ENCODE assay signal across 1 cellular context in the genomic region with DNA sequence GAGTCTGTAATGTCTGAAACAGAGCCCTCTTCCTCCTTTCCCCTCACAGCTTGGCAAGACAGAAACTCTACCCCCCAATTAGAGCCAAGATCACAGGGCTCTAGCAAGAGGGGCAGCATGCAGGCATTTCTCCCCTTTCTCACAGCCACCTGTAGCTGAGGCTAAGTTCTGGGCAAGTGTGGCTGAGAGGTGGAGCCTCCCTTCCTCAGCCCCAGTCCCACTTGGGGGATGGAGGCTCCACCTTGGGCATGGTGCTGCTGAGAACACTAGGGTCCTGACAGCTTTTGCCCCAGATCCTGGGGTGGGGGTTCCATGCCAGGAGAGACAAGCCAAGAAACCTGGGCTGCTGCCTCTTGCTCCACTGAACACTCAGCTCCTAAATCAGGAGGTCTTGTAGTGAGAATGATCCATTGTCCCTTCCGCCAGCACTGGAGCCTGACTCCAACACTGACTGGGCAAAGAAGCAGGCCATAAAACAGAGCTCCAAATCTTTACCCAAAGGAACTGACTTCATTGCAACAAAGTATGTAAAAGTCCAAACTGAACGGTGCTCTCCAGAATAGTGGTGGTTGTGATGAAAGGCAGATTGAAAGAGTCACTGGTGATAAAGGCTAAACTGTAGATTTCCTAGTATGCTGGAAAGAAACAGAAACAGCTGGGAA.
TF ChIP-seq lines count a peak whose summit lies in the region.

No MANE protein-coding gene starts in this region.

TF ChIP-seq in GM23338, 12 proteins besides CTCF, POLR2A, EP300 and RAD21:
- TF ChIP-seq JUNB (IDR thresholded peaks at IDR 0.05; ENCODE audit: unreplicated experiment) (no peak), NANOG (IDR thresholded peaks at IDR 0.05; ENCODE audit: borderline replicate concordance) (no peak), ZNF462 (CRISPR knock-in tag; IDR thresholded peaks at IDR 0.05) (no peak), POLR2AphosphoS5 (IDR thresholded peaks at IDR 0.05; ENCODE audit: low read depth) (no peak), ZNF331 (CRISPR knock-in tag; IDR thresholded peaks at IDR 0.05; ENCODE audit: low read depth) (no peak), ZNF114 (CRISPR knock-in tag; IDR thresholded peaks at IDR 0.05) (no peak), EZH2 (IDR thresholded peaks at IDR 0.05; ENCODE audit: low read depth, unreplicated experiment) (no peak), EZH2phosphoT487 (IDR thresholded peaks at IDR 0.05; ENCODE audit: unreplicated experiment) (no peak), CREB1 (CRISPR knock-in tag; IDR thresholded peaks at IDR 0.05; ENCODE audit: low read depth) (no peak)
